In the genomic region with DNA sequence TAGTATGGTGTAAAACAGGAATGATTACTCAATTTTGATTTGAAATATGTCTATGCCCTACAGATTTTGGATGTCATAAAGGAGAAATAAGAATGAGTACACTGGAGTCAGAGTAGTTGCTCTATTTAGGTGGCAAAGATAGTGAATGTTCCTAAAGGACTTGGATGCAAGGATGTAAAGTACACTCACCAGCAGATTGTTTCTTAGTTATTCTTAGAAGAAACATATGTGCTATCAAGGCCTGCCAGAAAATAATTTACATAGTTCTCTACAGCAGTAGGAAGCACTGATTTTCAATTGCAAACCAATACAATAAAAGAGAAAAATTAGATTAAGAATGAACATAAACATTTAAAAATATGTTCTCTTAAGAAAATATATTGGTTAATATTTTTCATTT, we compare ENCODE assay signal across 24 cellular contexts.
"Had no signal": no experiment of that assay in that cellular context is flagged by ENCODE, and none has a peak within 500 bp of the region (broad histone marks: within the 10 kb centered on the region; RNA-seq: fewer than 3 reads in every experiment).

No MANE protein-coding gene starts in this region.

- H3K4me1 ChIP-seq: pancreas, psoas muscle, right lobe of liver, sigmoid colon, stomach, suprapubic skin, testis, tibial artery, transverse colon, upper lobe of right lung, uterus had no signal

- H3K27ac ChIP-seq: neutrophil, pancreas, psoas muscle, right lobe of liver, sigmoid colon, stomach, suprapubic skin, testis, tibial artery, transverse colon, upper lobe of right lung, uterus had no signal

- H3K9me3 ChIP-seq: neutrophil, pancreas, psoas muscle, right lobe of liver, sigmoid colon, testis, tibial artery, transverse colon, upper lobe of right lung had no signal

- H3K4me3 ChIP-seq: pancreas, psoas muscle, right lobe of liver, sigmoid colon, stomach, suprapubic skin, testis, tibial artery, transverse colon, upper lobe of right lung, uterus had no signal

- H3K36me3 ChIP-seq: neutrophil, pancreas, right lobe of liver, sigmoid colon, stomach, suprapubic skin, tibial artery, transverse colon, upper lobe of right lung, uterus had no signal

- H3K27me3 ChIP-seq: neutrophil, pancreas, right lobe of liver, sigmoid colon, stomach, suprapubic skin, testis, tibial artery, transverse colon, upper lobe of right lung, uterus had no signal

- DNase-seq: naive thymus-derived CD8-positive, alpha-beta T cell; nephron progenitor cell; nucleus accumbens; pancreas; posterior cingulate gyrus; psoas muscle; right cardiac atrium; right lobe of liver; sigmoid colon; small intestine; stimulated activated CD4-positive, alpha-beta T cell treated with anti-CD3 and anti-CD28 coated beads, Interleukin-15, amount 100 ng/mL, for 24 hours; stimulated activated CD4-positive, alpha-beta T cell treated with anti-CD3 and anti-CD28 coated beads, Interleukin-2, amount 100 ng/mL, for 24 hours; stimulated activated CD4-positive, alpha-beta T cell treated with anti-CD3 and anti-CD28 coated beads, Interleukin-2, amount 100 ng/mL, for 48 hours; stimulated activated CD4-positive, alpha-beta T cell treated with anti-CD3 and anti-CD28 coated beads, Interleukin-4, amount 100 ng/mL, for 24 hours; stimulated activated naive B cell treated with anti-CD40 and anti-IgM and Interleukin-4, amounts not matched to agents 10 μg/mL and 1 μg/mL and 100 μg/mL, for 72 hours; stimulated activated naive CD4-positive, alpha-beta T cell treated with Interleukin-2 at 50 U/mL for 16 hours; stomach; testis; tibial artery; transverse colon; upper lobe of right lung; uterus had no signal
